Comparison of ENCODE assay signal across 2 cellular contexts in the genomic region with DNA sequence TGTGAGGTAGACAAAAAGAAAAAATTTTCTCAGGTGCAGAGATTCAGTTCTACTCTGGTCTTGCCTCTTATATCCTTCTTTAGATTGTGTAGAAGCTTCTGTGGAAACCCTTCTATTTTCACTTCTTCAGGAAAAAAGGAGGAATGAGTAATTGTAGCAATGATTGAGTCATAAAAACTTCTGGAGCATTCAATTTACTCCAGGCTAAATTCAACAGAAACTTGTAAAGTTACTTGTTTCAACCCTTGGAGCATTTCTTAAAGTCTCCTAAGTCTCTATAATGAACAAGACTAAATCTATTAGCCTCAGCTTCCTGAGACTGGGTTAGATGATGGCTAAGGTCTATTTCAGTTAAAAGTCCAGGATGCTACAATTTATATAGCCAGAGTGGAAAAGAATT.
TF ChIP-seq lines count a peak whose summit lies in the region.

No MANE protein-coding gene starts in this region.

TF ChIP-seq in HepG2, 621 proteins besides CTCF, POLR2A, EP300 and RAD21:
- TF ChIP-seq, protein P1, sequence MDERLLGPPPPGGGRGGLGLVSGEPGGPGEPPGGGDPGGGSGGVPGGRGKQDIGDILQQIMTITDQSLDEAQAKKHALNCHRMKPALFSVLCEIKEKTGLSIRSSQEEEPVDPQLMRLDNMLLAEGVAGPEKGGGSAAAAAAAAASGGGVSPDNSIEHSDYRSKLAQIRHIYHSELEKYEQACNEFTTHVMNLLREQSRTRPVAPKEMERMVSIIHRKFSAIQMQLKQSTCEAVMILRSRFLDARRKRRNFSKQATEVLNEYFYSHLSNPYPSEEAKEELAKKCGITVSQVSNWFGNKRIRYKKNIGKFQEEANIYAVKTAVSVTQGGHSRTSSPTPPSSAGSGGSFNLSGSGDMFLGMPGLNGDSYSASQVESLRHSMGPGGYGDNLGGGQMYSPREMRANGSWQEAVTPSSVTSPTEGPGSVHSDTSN (CRISPR knock-in tag; IDR thresholded peaks at IDR 0.05), result no peak
- TF ChIP-seq MAF1 (CRISPR knock-in tag; IDR thresholded peaks at IDR 0.05; ENCODE audit: borderline replicate concordance) (no peak), ZNF547 (CRISPR knock-in tag; IDR thresholded peaks at IDR 0.05) (no peak), NR1H2 (CRISPR knock-in tag; IDR thresholded peaks at IDR 0.05; ENCODE audit: borderline replicate concordance, low read depth) (no peak), ZNF34 (CRISPR knock-in tag; IDR thresholded peaks at IDR 0.05; ENCODE audit: borderline replicate concordance) (no peak), CBX1 (IDR thresholded peaks at IDR 0.05; ENCODE audit: low read depth) (no peak), ZFP36 (IDR thresholded peaks at IDR 0.05; ENCODE audit: borderline replicate concordance, low read depth, low read length, partially characterized antibody) (no peak), SATB2 (CRISPR knock-in tag; IDR thresholded peaks at IDR 0.05) (no peak), CBFB (CRISPR knock-in tag; IDR thresholded peaks at IDR 0.05) (no peak), NAIF1 (CRISPR knock-in tag; IDR thresholded peaks at IDR 0.05; ENCODE audit: borderline replicate concordance) (no peak), GATAD1 (CRISPR knock-in tag; IDR thresholded peaks at IDR 0.05) (no peak), RXRB (CRISPR knock-in tag; IDR thresholded peaks at IDR 0.05; ENCODE audit: borderline replicate concordance) (no peak), SNRNP70 (IDR thresholded peaks at IDR 0.05; ENCODE audit: low read depth, low read length) (no peak), CREM (IDR thresholded peaks at IDR 0.05) (no peak), CREM (CRISPR knock-in tag; IDR thresholded peaks at IDR 0.05) (no peak), TCF12 (IDR thresholded peaks at IDR 0.05) (no peak), TCF12 (CRISPR knock-in tag; IDR thresholded peaks at IDR 0.05) (no peak)
- TF ChIP-seq, protein P2, sequence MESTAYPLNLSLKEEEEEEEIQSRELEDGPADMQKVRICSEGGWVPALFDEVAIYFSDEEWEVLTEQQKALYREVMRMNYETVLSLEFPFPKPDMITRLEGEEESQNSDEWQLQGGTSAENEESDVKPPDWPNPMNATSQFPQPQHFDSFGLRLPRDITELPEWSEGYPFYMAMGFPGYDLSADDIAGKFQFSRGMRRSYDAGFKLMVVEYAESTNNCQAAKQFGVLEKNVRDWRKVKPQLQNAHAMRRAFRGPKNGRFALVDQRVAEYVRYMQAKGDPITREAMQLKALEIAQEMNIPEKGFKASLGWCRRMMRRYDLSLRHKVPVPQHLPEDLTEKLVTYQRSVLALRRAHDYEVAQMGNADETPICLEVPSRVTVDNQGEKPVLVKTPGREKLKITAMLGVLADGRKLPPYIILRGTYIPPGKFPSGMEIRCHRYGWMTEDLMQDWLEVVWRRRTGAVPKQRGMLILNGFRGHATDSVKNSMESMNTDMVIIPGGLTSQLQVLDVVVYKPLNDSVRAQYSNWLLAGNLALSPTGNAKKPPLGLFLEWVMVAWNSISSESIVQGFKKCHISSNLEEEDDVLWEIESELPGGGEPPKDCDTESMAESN (CRISPR knock-in tag; conservative IDR thresholded peaks at IDR 0.05), result no peak
TF ChIP-seq in HepG2: peak in this region for 0.

TF ChIP-seq in SK-N-SH, 30 proteins besides CTCF, POLR2A, EP300 and RAD21:
- no peak for TF ChIP-seq TEAD4 (IDR thresholded peaks at IDR 0.05; ENCODE audit: borderline replicate concordance, insufficient read depth)
